ENCODE assay signal across 8 cellular contexts in genomic region chr19:15432018-15432494, GRCh38. TPM values are rescaled to one million over a fixed set of nuclear protein-coding genes. Genes with fewer than 3 reads are reported as not detected.
A peak's percentile ranks its signal among the peaks of the same experiment; 100 is the strongest.
DNase-seq lines count a peak whose midpoint lies in the region; ATAC-seq and TF ChIP-seq lines count a peak whose summit lies in the region.

No MANE protein-coding gene starts in this region.

- H3K27me3 ChIP-seq in muscle layer of colon (ENCODE audit: control insufficient read depth in 1 of 2, insufficient read depth in 2 of 2, low read length in 2 of 2): no peaks in the 10 kb centered on the region
- H3K27me3 ChIP-seq in aorta (ENCODE audit: control insufficient read depth in 1 of 2, insufficient read depth in 2 of 2, low read length in 1 of 2): no peaks in the 10 kb centered on the region

- H3K27ac ChIP-seq in muscle layer of colon (ENCODE audit: low read depth, low read length) (peak overlapping the region; percentile 66), aorta (ENCODE audit: low read depth in 1 of 2, low read length in 2 of 2) (no peak overlapping the region)

- TF ChIP-seq POLR2A in NB4 (IDR thresholded peaks at IDR 0.05; ENCODE audit: extremely low read depth, insufficient read length): no peak

- H3K9me3 ChIP-seq in muscle layer of colon (ENCODE audit: low read length) (no peaks in the 10 kb centered on the region), aorta (ENCODE audit: control insufficient read depth, low read length) (no peaks in the 10 kb centered on the region)

- H3K4me1 ChIP-seq in muscle layer of colon (ENCODE audit: insufficient read depth, low read length) (peaks cover 23% of the 10 kb centered on the region), aorta (ENCODE audit: control insufficient read depth in 1 of 2, insufficient read depth in 2 of 2, low read length in 2 of 2) (no peaks in the 10 kb centered on the region)

- DNase-seq in NCI-H146 (lab: John Stamatoyannopoulos, UW): peak; percentile 21
- DNase-seq in NCI-H146 treated with DMSO at 0.1 percent for 48 hours (lab: John Stamatoyannopoulos, UW; ENCODE audit: unreplicated experiment): no peak
- no peak for DNase-seq in NB4 (ENCODE audit: low read depth)
- DNase-seq in choroid plexus epithelial cell (ENCODE audit: low read depth): no peak
- DNase-seq in aorta: no peak
- DNase-seq in SK-N-DZ (ENCODE audit: low spot score): no peak

- H3K4me3 ChIP-seq in NB4 (ENCODE audit: low read depth, low read length) (peak overlapping the region; percentile 84), choroid plexus epithelial cell (ENCODE audit: low read depth, low read length) (peak overlapping the region; percentile 82), muscle layer of colon (ENCODE audit: low read depth in 1 of 2, low read length in 2 of 2) (peak overlapping the region; percentile 80 to 81), aorta (ENCODE audit: low read length in 2 of 2) (peak overlapping the region; percentile 39 to 80)

- H3K36me3 ChIP-seq in muscle layer of colon (ENCODE audit: insufficient read depth, low read length): no peaks in the 10 kb centered on the region
- no peaks in the 10 kb centered on the region for H3K36me3 ChIP-seq in aorta (ENCODE audit: control insufficient read depth in 1 of 2, insufficient read depth in 2 of 2, low read length in 1 of 2)

- peak overlapping the region; percentile 46 for H3K9ac ChIP-seq in muscle layer of colon (ENCODE audit: low read length)

- WGBS in aorta, 2 donors: 0% methylated on average over 21 to 44 of the region's 44 CpGs

- intact Hi-C loops in aorta (cut with DNase I): loop anchor here in 1 of 2 donors (5.0 kb wide), 1 partner anchor 170 kb away; no protein-coding TSS in a partner anchor

- TF ChIP-seq CTCF in NB4 (IDR thresholded peaks at IDR 0.05; ENCODE audit: low read depth, low read length): no peak
- no peak for TF ChIP-seq CTCF in choroid plexus epithelial cell (conservative IDR thresholded peaks at IDR 0.05; ENCODE audit: low read depth, low read length)

- no peak for ATAC-seq in aorta (ENCODE audit: low FRiP score)
- ATAC-seq in HG02870 (IDR thresholded peaks at IDR 0.05; ENCODE audit: unreplicated experiment): no peak

RNA-seq across cellular contexts. Expression of gene AKAP8L, which starts 13.3 kb away (rescaled TPM):
- total RNA-seq in aorta: 100 to 1,000 TPM in 1 of 2 donors, 10 to 100 TPM in 1; 70.8 to 106 TPM
- polyA plus RNA-seq in aorta: 100 to 1,000 TPM in 1 of 2 donors, 10 to 100 TPM in 1; 34.7 to 243 TPM
- 78.7 and 82.9 TPM in 2 replicates for polyA plus RNA-seq in SK-N-DZ (2014; cell fraction: cytosol; rRNA removed)
- polyA plus RNA-seq in SK-N-DZ (2014; cell fraction: nucleus; rRNA removed): 390 and 410 TPM in 2 replicates

RNA-seq across cellular contexts. Expression of gene WIZ, which starts 17.7 kb away (rescaled TPM):
- total RNA-seq in aorta: 10 to 100 TPM; 38.0 to 41.4 TPM
- polyA plus RNA-seq in aorta: 10 to 100 TPM in 1 of 2 donors, 1 to 10 TPM in 1; 8.0 to 23.3 TPM
- 26.1 and 26.6 TPM in 2 replicates for polyA plus RNA-seq in SK-N-DZ (2014; cell fraction: cytosol; rRNA removed)
- polyA plus RNA-seq in SK-N-DZ (2014; cell fraction: nucleus; rRNA removed): 16.0 and 21.9 TPM in 2 replicates

RNA-seq across cellular contexts. Expression of gene RASAL3, which starts 32.3 kb away (rescaled TPM):
- 10 to 100 TPM in 1 of 2 donors, 1 to 10 TPM in 1; 6.3 to 10.9 TPM for total RNA-seq in aorta
- 1 to 10 TPM in 1 of 2 donors, under 1 TPM in 1; 0.90 to 3.3 TPM for polyA plus RNA-seq in aorta
- not detected in 2 replicates for polyA plus RNA-seq in SK-N-DZ (2014; cell fraction: cytosol; rRNA removed)
- polyA plus RNA-seq in SK-N-DZ (2014; cell fraction: nucleus; rRNA removed): 0.03 TPM in 1 of 2 replicates, not detected in the other

RNA-seq across cellular contexts. Expression of gene PGLYRP2, which starts 47.2 kb away (rescaled TPM):
- not detected for total RNA-seq in aorta
- polyA plus RNA-seq in aorta: not detected
- polyA plus RNA-seq in SK-N-DZ (2014; cell fraction: cytosol; rRNA removed): not detected in 2 replicates
- polyA plus RNA-seq in SK-N-DZ (2014; cell fraction: nucleus; rRNA removed): not detected in 2 replicates

RNA-seq across cellular contexts. Expression of gene AKAP8, which starts 52.5 kb away (rescaled TPM):
- total RNA-seq in aorta: 10 to 100 TPM; 35.3 to 48.1 TPM
- 10 to 100 TPM in 1 of 2 donors, 1 to 10 TPM in 1; 7.5 to 22.2 TPM for polyA plus RNA-seq in aorta
- polyA plus RNA-seq in SK-N-DZ (2014; cell fraction: cytosol; rRNA removed): 15.9 and 16.5 TPM in 2 replicates
- polyA plus RNA-seq in SK-N-DZ (2014; cell fraction: nucleus; rRNA removed): 18.6 and 35.4 TPM in 2 replicates
